ENCODE assay signal across 13 cellular contexts in genomic region chr11:13883042-13883441, GRCh38.
DNase-seq lines count a peak whose midpoint lies in the region; ATAC-seq and TF ChIP-seq lines count a peak whose summit lies in the region.
"Had no signal": no experiment of that assay in that cellular context is flagged by ENCODE, and none has a peak within 500 bp of the region (broad histone marks: within the 10 kb centered on the region; RNA-seq: fewer than 3 reads in every experiment).

No MANE protein-coding gene starts in this region.

- no peak overlapping the region for H3K4me3 ChIP-seq in Jurkat, Clone E6-1 (ENCODE audit: low read length)
- no peak overlapping the region for H3K4me3 ChIP-seq in lower lobe of right lung
- no peak overlapping the region for H3K4me3 ChIP-seq in ascending aorta
- H3K4me3 ChIP-seq: testis had no signal

- H3K9me3 ChIP-seq in lower lobe of right lung (no peaks in the 10 kb centered on the region), ascending aorta (no peaks in the 10 kb centered on the region)
- H3K9me3 ChIP-seq: testis had no signal

- ATAC-seq in GM21576 (IDR thresholded peaks at IDR 0.05; ENCODE audit: unreplicated experiment) (peak; percentile 80), lower lobe of right lung (peak; percentile 81 to 84)

- H3K36me3 ChIP-seq in lower lobe of right lung (no peaks in the 10 kb centered on the region), ascending aorta (no peaks in the 10 kb centered on the region)

- DNase-seq in NCI-H1417 (lab: John Stamatoyannopoulos, UW) (peak in 2 of 3 experiments; percentile 21 to 97), NCI-H1417 treated with DMSO at 0.1 percent for 48 hours (lab: John Stamatoyannopoulos, UW) (no peak), lower lobe of right lung (peak; percentile 77), ascending aorta (ENCODE audit: low spot score in 2 of 2) (no peak), glutamatergic neuron (no peak), SIG-M5 treated with dmso at 0.1 percent for 504 hours (lab: John Stamatoyannopoulos, UW; ENCODE audit: unreplicated experiment) (no peak)
- DNase-seq in Jurkat, Clone E6-1 (ENCODE audit: low read depth, low spot score): peak; percentile 9
- DNase-seq: activated CD8-positive, alpha-beta memory T cell treated with anti-CD3 and anti-CD28 coated beads for 24 hours; testis had no signal

- no peaks in the 10 kb centered on the region for H3K27me3 Mint-ChIP-seq in glutamatergic neuron (ENCODE audit: unreplicated experiment)

- H3K9me3 Mint-ChIP-seq in glutamatergic neuron (ENCODE audit: unreplicated experiment): peaks cover 2% of the 10 kb centered on the region
- H3K9me3 Mint-ChIP-seq: brain, neural crest cell had no signal

- H3K4me1 Mint-ChIP-seq in glutamatergic neuron (ENCODE audit: low read depth, unreplicated experiment): no peaks in the 10 kb centered on the region
- H3K4me1 Mint-ChIP-seq: neural crest cell had no signal

- no peak overlapping the region for H3K4me3 Mint-ChIP-seq in glutamatergic neuron (ENCODE audit: unreplicated experiment)
- H3K4me3 Mint-ChIP-seq: brain, neural crest cell had no signal

- no peak overlapping the region for H3K27ac Mint-ChIP-seq in glutamatergic neuron (ENCODE audit: unreplicated experiment)

- TF ChIP-seq CTCF in lower lobe of right lung (IDR thresholded peaks at IDR 0.05) (no peak), ascending aorta (IDR thresholded peaks at IDR 0.05) (no peak), glutamatergic neuron (IDR thresholded peaks at IDR 0.05; ENCODE audit: partially characterized antibody, unreplicated experiment) (no peak)

- H3K4me1 ChIP-seq in lower lobe of right lung (no peaks in the 10 kb centered on the region), ascending aorta (no peaks in the 10 kb centered on the region)
- H3K4me1 ChIP-seq: testis had no signal

- intact Hi-C loops in lower lobe of right lung (cut with DNase I): no loop called here
- intact Hi-C loops in ascending aorta (cut with DNase I): no loop called here

- H3K27me3 ChIP-seq in lower lobe of right lung (ENCODE audit: low read depth) (no peaks in the 10 kb centered on the region), ascending aorta (no peaks in the 10 kb centered on the region)
- H3K27me3 ChIP-seq: testis had no signal

- H3K36me3 Mint-ChIP-seq in glutamatergic neuron (ENCODE audit: unreplicated experiment): no peaks in the 10 kb centered on the region
- H3K36me3 Mint-ChIP-seq: brain had no signal

- H3K27ac ChIP-seq in lower lobe of right lung (no peak overlapping the region), ascending aorta (no peak overlapping the region)
- H3K27ac ChIP-seq: 22Rv1, testis had no signal

Comparison
In these comparisons a context has a peak if more than half of its experiments do, and no peak if none do; other contexts are left out.
1. DNase-seq: peak in NCI-H1417 (2 of 3), Jurkat, Clone E6-1 (single experiment) and lower lobe of right lung (single experiment); none in NCI-H1417 treated with DMSO at 0.1 percent for 48 hours (single experiment), ascending aorta (0 of 2), glutamatergic neuron (single experiment) and SIG-M5 treated with dmso at 0.1 percent for 504 hours (single experiment).